In genomic region chrX:53969540-53969939, GRCh38 we compare ENCODE assay signal across 26 cellular contexts.
A peak's percentile ranks its signal among the peaks of the same experiment; 100 is the strongest.
DNase-seq lines count a peak whose midpoint lies in the region; ATAC-seq, FAIRE-seq and TF ChIP-seq lines count a peak whose summit lies in the region.
"Had no signal": no experiment of that assay in that cellular context is flagged by ENCODE, and none has a peak within 500 bp of the region (broad histone marks: within the 10 kb centered on the region; RNA-seq: fewer than 3 reads in every experiment).

No MANE protein-coding gene starts in this region.

- no peak for TF ChIP-seq CTCF in K562 (IDR thresholded peaks at IDR 0.05 in 2 of 3, conservative IDR thresholded peaks at IDR 0.05 in 1 of 3; ENCODE audit: insufficient read depth in 2 of 3, low read depth in 1 of 3, low read length in 3 of 3)
- TF ChIP-seq CTCF in endothelial cell of umbilical vein (IDR thresholded peaks at IDR 0.05; ENCODE audit: extremely low read depth in 1 of 2, insufficient read depth in 1 of 2, low read depth in 1 of 2, low read length in 2 of 2) = no peak

- no peak for ATAC-seq in K562
- ATAC-seq: A549, GM12878 had no signal

- BruUV-seq in K562 (replicated peaks; lab: Mats Ljungman, UMichigan) = no TSS peak
- BruUV-seq in endothelial cell of umbilical vein (replicated peaks; lab: Mats Ljungman, UMichigan) = no TSS peak

- peaks cover 35% of the 10 kb centered on the region for H3K36me3 Mint-ChIP-seq in activated naive CD4-positive, alpha-beta T cell treated with anti-CD3 and anti-CD28 coated beads, Interleukin-2, amount 50 U/mL, for 24 hours
- H3K36me3 Mint-ChIP-seq in activated naive CD4-positive, alpha-beta T cell treated with anti-CD3 and anti-CD28 coated beads for 36 hours (ENCODE audit: low read depth) = peaks cover 52% of the 10 kb centered on the region

- H3K4me1 Mint-ChIP-seq in activated naive CD4-positive, alpha-beta T cell treated with anti-CD3 and anti-CD28 coated beads, Interleukin-2, amount 50 U/mL, for 24 hours = peaks cover 33% of the 10 kb centered on the region
- H3K4me1 Mint-ChIP-seq in activated naive CD4-positive, alpha-beta T cell treated with anti-CD3 and anti-CD28 coated beads for 36 hours (ENCODE audit: low read depth) = peaks cover 4% of the 10 kb centered on the region
- H3K4me1 Mint-ChIP-seq: CD14-positive monocyte had no signal

- H3K79me2 ChIP-seq in K562 (ENCODE audit: control insufficient read depth, insufficient read depth, low read length) (no peaks in the 10 kb centered on the region), endothelial cell of umbilical vein (ENCODE audit: control insufficient read depth, insufficient read depth, low read length) (no peaks in the 10 kb centered on the region)

- peak overlapping the region; percentile 17 for H3K27ac Mint-ChIP-seq in activated naive CD4-positive, alpha-beta T cell treated with anti-CD3 and anti-CD28 coated beads, Interleukin-2, amount 50 U/mL, for 24 hours
- no peak overlapping the region for H3K27ac Mint-ChIP-seq in activated naive CD4-positive, alpha-beta T cell treated with anti-CD3 and anti-CD28 coated beads for 36 hours
- H3K27ac Mint-ChIP-seq: CD4-positive, alpha-beta memory T cell had no signal

- no peak for TF ChIP-seq RAD21 in K562 (CRISPR knock-in tag; conservative IDR thresholded peaks at IDR 0.05 in 1 of 2, IDR thresholded peaks at IDR 0.05 in 1 of 2)

- no peak overlapping the region for H3K4me3 ChIP-seq in K562
- no peak overlapping the region for H3K4me3 ChIP-seq in endothelial cell of umbilical vein (replicated peaks in 1 of 3; ENCODE audit: insufficient read depth in 1 of 3, low read depth in 1 of 3, low read length in 3 of 3)
- H3K4me3 ChIP-seq: A549, BLaER1, GM12878 had no signal

- H3K9ac ChIP-seq in K562 (ENCODE audit: insufficient read depth in 1 of 2, low read depth in 2 of 2, low read length in 2 of 2) = no peak overlapping the region
- H3K9ac ChIP-seq in endothelial cell of umbilical vein (replicated peaks; ENCODE audit: extremely low read depth, insufficient read depth, low read length) = no peak overlapping the region
- H3K9ac ChIP-seq: BLaER1 had no signal

- H4K20me1 ChIP-seq in K562 (replicated peaks; ENCODE audit: control insufficient read depth, insufficient read depth, low read length) = no peaks in the 10 kb centered on the region
- H4K20me1 ChIP-seq in endothelial cell of umbilical vein (replicated peaks; ENCODE audit: control insufficient read depth, extremely low read depth, insufficient read depth, low read length) = no peaks in the 10 kb centered on the region
- H4K20me1 ChIP-seq: BLaER1 had no signal

- H2AFZ ChIP-seq in K562 (ENCODE audit: low read depth, low read length) (no peak overlapping the region), endothelial cell of umbilical vein (ENCODE audit: low read depth, low read length) (no peak overlapping the region)

- CTCF ChIA-PET in activated naive CD4-positive, alpha-beta T cell treated with anti-CD3 and anti-CD28 coated beads for 36 hours (lab: Charles Lee) = no interaction called here
- CTCF ChIA-PET in K562 (lab: Yijun Ruan, JAX; ENCODE audit: low intra/inter-chr PET ratio) = interaction anchor here (0.6 kb wide), 1 partner anchor 601 kb away, joined by 3 read pairs; no protein-coding TSS in a partner anchor
- CTCF ChIA-PET in endothelial cell of umbilical vein (lab: Charles Lee) = no interaction called here

- TF ChIP-seq EP300 in K562 (IDR thresholded peaks at IDR 0.05; ENCODE audit: low read length) = no peak

- TF ChIP-seq POLR2A in K562 (conservative IDR thresholded peaks at IDR 0.05) (no peak), endothelial cell of umbilical vein (IDR thresholded peaks at IDR 0.05; ENCODE audit: low read depth, low read length) (no peak)

- H3K27ac ChIP-seq in K562 (ENCODE audit: extremely low read depth, low read depth, low read length) = no peak overlapping the region
- H3K27ac ChIP-seq in endothelial cell of umbilical vein (ENCODE audit: insufficient read depth, low read depth, low read length) = no peak overlapping the region
- H3K27ac ChIP-seq: 22Rv1, A549, BLaER1 had no signal

- no peaks in the 10 kb centered on the region for H3K36me3 ChIP-seq in K562 (ENCODE audit: control insufficient read depth, insufficient read depth, low read length)
- H3K36me3 ChIP-seq in endothelial cell of umbilical vein (ENCODE audit: control insufficient read depth in 2 of 2, extremely low read depth in 1 of 2, insufficient read depth in 2 of 2, low read length in 2 of 2) = no peaks in the 10 kb centered on the region
- H3K36me3 ChIP-seq: BE2C had no signal

- dilution Hi-C loops in endothelial cell of umbilical vein (cut with MboI; ENCODE audit: extremely low pct_ligation_motif_present, low sequenced_read_pairs) = no loop called here

- WGBS in K562 (ENCODE audit: insufficient coverage, low coverage, missing lambda C conversion rate) = 49% methylated on average over 3 of the region's 3 CpGs

- no peak for FAIRE-seq in K562 (lab: Jason Lieb, UNC)
- FAIRE-seq in endothelial cell of umbilical vein (lab: Jason Lieb, UNC) = peak; percentile 43
- FAIRE-seq: A549, GM12878, GM12892, GM18507 had no signal

- DNase-seq in activated naive CD4-positive, alpha-beta T cell treated with anti-CD3 and anti-CD28 coated beads for 36 hours = no peak
- DNase-seq in K562 (ENCODE audit: extremely low read depth in 1 of 4, low spot score in 3 of 4) (no peak), endothelial cell of umbilical vein (ENCODE audit: low read depth, low spot score) (no peak), GOT3 (lab: John Stamatoyannopoulos, UW) (no peak), NCI-H510A treated with DMSO at 0.1 percent for 48 hours (lab: John Stamatoyannopoulos, UW) (no peak)
- DNase-seq: BE2C; C1 segment of cervical spinal cord; CD4-positive, alpha-beta memory T cell; CD4-positive, CD25-positive, alpha-beta regulatory T cell; CD8-positive, alpha-beta memory T cell; COR-L47; DMS 273 treated with DMSO at 0.1 percent for 48 hours; DMS153; DMS53; DMS79; DND-41; EL; GDM1 had no signal

- POLR2A ChIA-PET in K562 (lab: Yijun Ruan, JAX) = no interaction called here
- POLR2A ChIA-PET in endothelial cell of umbilical vein (lab: Charles Lee) = no interaction called here

- H3K9me1 ChIP-seq in K562 (ENCODE audit: control insufficient read depth, insufficient read depth, low read length) (no peaks in the 10 kb centered on the region), endothelial cell of umbilical vein (replicated peaks; ENCODE audit: control insufficient read depth, extremely low read depth, insufficient read depth, low read length) (no peaks in the 10 kb centered on the region)

- H3K4me3 Mint-ChIP-seq in activated naive CD4-positive, alpha-beta T cell treated with anti-CD3 and anti-CD28 coated beads, Interleukin-2, amount 50 U/mL, for 24 hours = no peak overlapping the region
- no peak overlapping the region for H3K4me3 Mint-ChIP-seq in activated naive CD4-positive, alpha-beta T cell treated with anti-CD3 and anti-CD28 coated beads for 36 hours
- H3K4me3 Mint-ChIP-seq: CD14-positive monocyte; CD4-positive, alpha-beta memory T cell; CD4-positive, CD25-positive, alpha-beta regulatory T cell; CD8-positive, alpha-beta memory T cell had no signal

- in situ Hi-C loops in K562 (cut with MboI) = no loop called here

- H3K27me3 ChIP-seq in K562 (ENCODE audit: control insufficient read depth in 2 of 2, insufficient read depth in 2 of 2, low read length in 2 of 2) (no peaks in the 10 kb centered on the region), endothelial cell of umbilical vein (ENCODE audit: control insufficient read depth in 2 of 2, insufficient read depth in 2 of 2, low read length in 2 of 2) (no peaks in the 10 kb centered on the region)
- H3K27me3 ChIP-seq: BE2C had no signal

- H3K4me1 ChIP-seq in K562 (replicated peaks in 1 of 2; ENCODE audit: control insufficient read depth in 2 of 2, insufficient read depth in 2 of 2, low read length in 2 of 2) (no peaks in the 10 kb centered on the region; a peak in 1 of 5 replicates), endothelial cell of umbilical vein (ENCODE audit: control insufficient read depth, extremely low read depth, insufficient read depth, low read length) (no peaks in the 10 kb centered on the region)
- H3K4me1 ChIP-seq: A549, BE2C, BLaER1 had no signal

- H3K4me2 ChIP-seq in K562 (ENCODE audit: insufficient read depth, low read length) = no peak overlapping the region
- no peak overlapping the region for H3K4me2 ChIP-seq in endothelial cell of umbilical vein (ENCODE audit: insufficient read depth, low read length)
- H3K4me2 ChIP-seq: A549, BLaER1 had no signal

- H3K27me3 Mint-ChIP-seq in activated naive CD4-positive, alpha-beta T cell treated with anti-CD3 and anti-CD28 coated beads, Interleukin-2, amount 50 U/mL, for 24 hours = no peaks in the 10 kb centered on the region
- H3K27me3 Mint-ChIP-seq in activated naive CD4-positive, alpha-beta T cell treated with anti-CD3 and anti-CD28 coated beads for 36 hours (ENCODE audit: low read depth) = no peaks in the 10 kb centered on the region
- H3K27me3 Mint-ChIP-seq: CD4-positive, alpha-beta memory T cell; CD4-positive, CD25-positive, alpha-beta regulatory T cell had no signal

- intact Hi-C loops in activated naive CD4-positive, alpha-beta T cell treated with anti-CD3 and anti-CD28 coated beads for 36 hours (cut with micrococcal nuclease) = no loop called here
- intact Hi-C loops in K562 (cut with micrococcal nuclease) (no loop called here), endothelial cell of umbilical vein (cut with micrococcal nuclease) (no loop called here)

- H3K9me3 Mint-ChIP-seq in activated naive CD4-positive, alpha-beta T cell treated with anti-CD3 and anti-CD28 coated beads, Interleukin-2, amount 50 U/mL, for 24 hours = no peaks in the 10 kb centered on the region
- H3K9me3 Mint-ChIP-seq in activated naive CD4-positive, alpha-beta T cell treated with anti-CD3 and anti-CD28 coated beads for 36 hours = peaks cover 4% of the 10 kb centered on the region
- H3K9me3 Mint-ChIP-seq: CD8-positive, alpha-beta memory T cell had no signal

- H3K9me3 ChIP-seq in K562 (replicated peaks; ENCODE audit: control insufficient read depth, insufficient read depth, low read depth, low read length) (no peaks in the 10 kb centered on the region), endothelial cell of umbilical vein (replicated peaks; ENCODE audit: control insufficient read depth, insufficient read depth, low read length) (no peaks in the 10 kb centered on the region)
- H3K9me3 ChIP-seq: A549, BE2C had no signal

TF ChIP-seq in K562, 482 proteins besides CTCF, POLR2A, EP300 and RAD21:
- TF ChIP-seq ZNF311 (CRISPR knock-in tag; IDR thresholded peaks at IDR 0.05) = no peak
- peak; percentile 53 for TF ChIP-seq RBM25 (IDR thresholded peaks at IDR 0.05; ENCODE audit: low read depth, low read length, severe bottlenecking)

TF ChIP-seq in endothelial cell of umbilical vein, 7 proteins besides CTCF, POLR2A, EP300 and RAD21 (continues in another document):
- TF ChIP-seq MYC (IDR thresholded peaks at IDR 0.05; ENCODE audit: low read depth, low read length) = no peak
- no peak for TF ChIP-seq POLR2AphosphoS5 (IDR thresholded peaks at IDR 0.05; ENCODE audit: insufficient read depth, low read depth, low read length)
- TF ChIP-seq GATA2 (IDR thresholded peaks at IDR 0.05; ENCODE audit: insufficient read depth, insufficient read length, low read depth, low read length) = no peak
- TF ChIP-seq EZH2 (IDR thresholded peaks at IDR 0.05; ENCODE audit: borderline replicate concordance, low read depth, low read length, severe bottlenecking) = no peak
- no peak for TF ChIP-seq JUN (IDR thresholded peaks at IDR 0.05; ENCODE audit: borderline replicate concordance, insufficient read depth, insufficient read length, low read depth)
